8 cellular contexts compared by ENCODE assay signal in the genomic region with DNA sequence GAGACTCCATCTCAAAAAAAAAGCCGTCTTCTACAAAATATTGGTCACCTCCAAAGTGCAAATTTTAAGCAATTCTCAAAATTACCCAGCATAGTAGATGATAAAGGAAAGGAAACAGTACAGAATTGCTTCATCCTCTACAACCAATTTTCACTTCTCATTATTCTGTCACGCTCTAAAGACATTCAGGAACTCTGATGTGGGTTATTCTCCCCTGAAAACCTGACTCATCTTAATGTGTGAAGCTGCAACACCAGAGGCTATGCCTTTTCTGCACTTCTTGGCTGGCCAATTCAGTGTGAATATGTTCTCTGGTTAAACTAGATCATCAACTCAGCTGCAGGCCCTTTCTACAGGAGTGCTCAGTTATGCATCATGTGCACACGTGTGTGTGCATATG. TPM values are rescaled to one million over a fixed set of nuclear protein-coding genes. Genes with fewer than 3 reads are reported as not detected.
DNase-seq lines count a peak whose midpoint lies in the region; ATAC-seq and TF ChIP-seq lines count a peak whose summit lies in the region.

No MANE protein-coding gene starts in this region.

- H3K27me3 ChIP-seq in mesenchymal stem cell (ENCODE audit: control insufficient read depth in 1 of 2, insufficient read depth in 1 of 2, low read length in 2 of 2) (no peaks in the 10 kb centered on the region), adrenal gland (no peaks in the 10 kb centered on the region)

- H3K4me3 ChIP-seq in mesenchymal stem cell (ENCODE audit: insufficient read depth in 1 of 2, low read depth in 1 of 2, low read length in 2 of 2) = no peak overlapping the region
- no peak overlapping the region for H3K4me3 ChIP-seq in adrenal gland

- TF ChIP-seq POLR2A in adrenal gland (IDR thresholded peaks at IDR 0.05) = no peak

- no peak for TF ChIP-seq CTCF in adrenal gland (IDR thresholded peaks at IDR 0.05)

- H3K4me1 ChIP-seq in mesenchymal stem cell (ENCODE audit: control insufficient read depth, insufficient read depth, low read depth, low read length) (peaks cover 2% of the 10 kb centered on the region), adrenal gland (replicated peaks in 1 of 2) (peaks cover 0 to 14% of the 10 kb centered on the region in 2 donors)

- no peak overlapping the region for H3K14ac ChIP-seq in mesenchymal stem cell (ENCODE audit: low read length in 2 of 2)

- no peak overlapping the region for H4K91ac ChIP-seq in mesenchymal stem cell (ENCODE audit: low read length)

- H3K4me2 ChIP-seq in mesenchymal stem cell (ENCODE audit: low read length, poor library complexity, severe bottlenecking) = no peak overlapping the region

- H2BK12ac ChIP-seq in mesenchymal stem cell (ENCODE audit: low read length in 2 of 2) = no peak overlapping the region

- peaks cover 14% of the 10 kb centered on the region for H3K9me3 ChIP-seq in mesenchymal stem cell (ENCODE audit: control insufficient read depth, low read length)
- H3K9me3 ChIP-seq in adrenal gland (replicated peaks in 1 of 3) = no peaks in the 10 kb centered on the region

- H3K36me3 ChIP-seq in mesenchymal stem cell (ENCODE audit: control insufficient read depth in 1 of 2, insufficient read depth in 2 of 2, low read depth in 1 of 2, low read length in 2 of 2) (peaks cover 0 to 2% of the 10 kb centered on the region in 2 experiments), adrenal gland (replicated peaks in 1 of 2) (no peaks in the 10 kb centered on the region)

- intact Hi-C loops in adrenal gland (cut with DNase I) = no loop called here

- WGBS in mesenchymal stem cell = 86% methylated on average over 1 of the region's 3 CpGs
- WGBS in adrenal gland, 4 donors = 55 to 73% (median 68%) methylated on average over 3 of the region's 3 CpGs

- H2AFZ ChIP-seq in mesenchymal stem cell (ENCODE audit: low read depth, low read length) = no peak overlapping the region

- peaks cover 12% of the 10 kb centered on the region for H3K79me1 ChIP-seq in mesenchymal stem cell (replicated peaks; ENCODE audit: low read length, poor library complexity, severe bottlenecking)

- H2BK5ac ChIP-seq in mesenchymal stem cell (ENCODE audit: low read depth, low read length, poor library complexity, severe bottlenecking) = no peak overlapping the region

- DNase-seq in ACHN = peak; percentile 75
- DNase-seq in SIG-M5 treated with dmso at 0.1 percent for 504 hours (lab: John Stamatoyannopoulos, UW; ENCODE audit: unreplicated experiment) = peak; percentile 93
- DNase-seq in mesenchymal stem cell = peak; percentile 44
- no peak for DNase-seq in adrenal gland
- DNase-seq in NCI-H146 treated with DMSO at 0.1 percent for 48 hours (lab: John Stamatoyannopoulos, UW; ENCODE audit: unreplicated experiment) = no peak
- no peak for DNase-seq in NCI-H2081 (lab: John Stamatoyannopoulos, UW)

- no peak overlapping the region for H3K4ac ChIP-seq in mesenchymal stem cell (ENCODE audit: low read depth in 1 of 2, low read length in 2 of 2)

- no peak overlapping the region for H4K8ac ChIP-seq in mesenchymal stem cell (ENCODE audit: low read length)

- H3K18ac ChIP-seq in mesenchymal stem cell (ENCODE audit: low read depth in 1 of 2, low read length in 2 of 2) = no peak overlapping the region

- H2AK5ac ChIP-seq in mesenchymal stem cell (ENCODE audit: low read length, severe bottlenecking) = no peak overlapping the region

- H2BK120ac ChIP-seq in mesenchymal stem cell (ENCODE audit: low read depth, low read length) = no peak overlapping the region

- H3K27ac ChIP-seq in mesenchymal stem cell (ENCODE audit: low read length, poor library complexity, severe bottlenecking) = peak overlapping the region; percentile 50
- H3K27ac ChIP-seq in adrenal gland = no peak overlapping the region

- H3K9ac ChIP-seq in mesenchymal stem cell (ENCODE audit: low read length) = no peak overlapping the region

- H3K23ac ChIP-seq in mesenchymal stem cell (ENCODE audit: low read length in 2 of 2) = no peak overlapping the region

- in situ Hi-C loops in ACHN (cut with HindIII; ENCODE audit: low pct_ligation_motif_present, low pct_unique_long_range_greater_than_20kb, low sequenced_read_pairs) = no loop called here

- ATAC-seq in GM18868 (IDR thresholded peaks at IDR 0.05; ENCODE audit: unreplicated experiment) (peak; percentile 95), HG03025 (IDR thresholded peaks at IDR 0.05; ENCODE audit: low FRiP score, unreplicated experiment) (peak; percentile 97)

- no peak overlapping the region for H2BK15ac ChIP-seq in mesenchymal stem cell (ENCODE audit: low read depth, poor library complexity, severe bottlenecking)

RNA-seq across cellular contexts. Expression of a gene that starts 11.0 kb away (rescaled TPM):
- polyA plus RNA-seq in mesenchymal stem cell (2013, experiment 1 of 2) = 17.5 TPM
- polyA plus RNA-seq in mesenchymal stem cell (2013, experiment 2 of 2) = 17.8 TPM
- 1 to 10 TPM in 6 of 8 donors, under 1 TPM in 1, not detected in 1; 0.18 to 2.9 (median 2.1) TPM for total RNA-seq in adrenal gland
- 1 to 10 TPM; 1.2 to 1.4 (median 1.2) TPM for polyA plus RNA-seq in adrenal gland

RNA-seq across cellular contexts. Expression of a gene that starts 57.6 kb away (rescaled TPM):
- not detected for polyA plus RNA-seq in mesenchymal stem cell (2013, experiment 1 of 2)
- not detected for polyA plus RNA-seq in mesenchymal stem cell (2013, experiment 2 of 2)
- 1 to 10 TPM in 2 of 8 donors, under 1 TPM in 5, not detected in 1; 0.06 to 3.5 (median 0.61) TPM for total RNA-seq in adrenal gland
- polyA plus RNA-seq in adrenal gland = under 1 TPM; 0.20 to 0.37 (median 0.32) TPM

Comparison
In these comparisons a context has a peak if more than half of its experiments do, and no peak if none do; other contexts are left out.
1. DNase-seq: peak in ACHN (single experiment), SIG-M5 treated with dmso at 0.1 percent for 504 hours (single experiment) and mesenchymal stem cell (single experiment); none in adrenal gland (0 of 7), NCI-H146 treated with DMSO at 0.1 percent for 48 hours (single experiment) and NCI-H2081 (0 of 2).